ENCODE assay signal across 2 cellular contexts in genomic region chr1:234503193-234504050, GRCh38.
TF ChIP-seq lines count a peak whose summit lies in the region.

No MANE protein-coding gene starts in this region.

TF ChIP-seq in A549, 52 proteins besides CTCF, POLR2A, EP300 and RAD21 (continued from another document):
- TF ChIP-seq HMGXB4 (CRISPR knock-in tag; IDR thresholded peaks at IDR 0.05; ENCODE audit: borderline replicate concordance) (no peak), USF2 (IDR thresholded peaks at IDR 0.05) (no peak), FOXS1 (CRISPR knock-in tag; IDR thresholded peaks at IDR 0.05) (no peak), HDAC2 (IDR thresholded peaks at IDR 0.05) (no peak), FOSB (CRISPR knock-in tag; IDR thresholded peaks at IDR 0.05) (no peak), EHF (CRISPR knock-in tag; IDR thresholded peaks at IDR 0.05) (no peak), ESRRA (IDR thresholded peaks at IDR 0.05; ENCODE audit: borderline replicate concordance, low read length) (no peak), MAZ (IDR thresholded peaks at IDR 0.05; ENCODE audit: borderline replicate concordance, low read depth, low read length) (no peak), MYC (IDR thresholded peaks at IDR 0.05; ENCODE audit: borderline replicate concordance, low read length) (no peak), HOXB5 (CRISPR knock-in tag; IDR thresholded peaks at IDR 0.05) (no peak)
- TF ChIP-seq, protein P1, sequence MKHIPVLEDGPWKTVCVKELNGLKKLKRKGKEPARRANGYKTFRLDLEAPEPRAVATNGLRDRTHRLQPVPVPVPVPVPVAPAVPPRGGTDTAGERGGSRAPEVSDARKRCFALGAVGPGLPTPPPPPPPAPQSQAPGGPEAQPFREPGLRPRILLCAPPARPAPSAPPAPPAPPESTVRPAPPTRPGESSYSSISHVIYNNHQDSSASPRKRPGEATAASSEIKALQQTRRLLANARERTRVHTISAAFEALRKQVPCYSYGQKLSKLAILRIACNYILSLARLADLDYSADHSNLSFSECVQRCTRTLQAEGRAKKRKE (CRISPR knock-in tag; IDR thresholded peaks at IDR 0.05; ENCODE audit: low read depth), result no peak

TF ChIP-seq in HEK293, 187 proteins besides CTCF, POLR2A, EP300 and RAD21 (continued from another document):
- 0 out of 2 replicates have a peak, but pooled peaks have one; percentile 16 for TF ChIP-seq ZFHX2 (tag by site-specific recombination; conservative IDR thresholded peaks at IDR 0.05)
- TF ChIP-seq ZNF140 (tag by site-specific recombination; IDR thresholded peaks at IDR 0.05), result no peak
- no peak for TF ChIP-seq ZBTB49 (tag by site-specific recombination; IDR thresholded peaks at IDR 0.05; ENCODE audit: low read depth)
- TF ChIP-seq PRDM1 (tag by site-specific recombination; IDR thresholded peaks at IDR 0.05), result peak; percentile 35; the same call in 1 of the 2 replicates
- TF ChIP-seq, protein P2, sequence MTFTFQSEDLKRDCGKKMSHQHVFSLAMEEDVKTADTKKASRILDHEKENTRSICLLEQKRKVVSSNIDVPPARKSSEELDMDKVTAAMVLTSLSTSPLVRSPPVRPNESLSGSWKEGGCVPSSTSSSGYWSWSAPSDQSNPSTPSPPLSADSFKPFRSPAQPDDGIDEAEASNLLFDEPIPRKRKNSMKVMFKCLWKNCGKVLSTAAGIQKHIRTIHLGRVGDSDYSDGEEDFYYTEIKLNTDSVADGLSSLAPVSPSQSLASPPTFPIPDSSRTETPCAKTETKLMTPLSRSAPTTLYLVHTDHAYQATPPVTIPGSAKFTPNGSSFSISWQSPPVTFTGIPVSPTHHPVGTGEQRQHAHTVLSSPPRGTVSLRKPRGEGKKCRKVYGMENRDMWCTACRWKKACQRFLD (tag by site-specific recombination; IDR thresholded peaks at IDR 0.05), result no peak
- 0 out of 2 replicates have a peak, but pooled peaks have one; percentile 16 for TF ChIP-seq YY2 (tag by site-specific recombination; IDR thresholded peaks at IDR 0.05)
- TF ChIP-seq ZNF664 (tag by site-specific recombination; IDR thresholded peaks at IDR 0.05), result 0 out of 2 replicates have a peak, but pooled peaks have one; percentile 7
- no peak for TF ChIP-seq ZSCAN16 (tag by site-specific recombination; IDR thresholded peaks at IDR 0.05)
- TF ChIP-seq, protein P3, sequence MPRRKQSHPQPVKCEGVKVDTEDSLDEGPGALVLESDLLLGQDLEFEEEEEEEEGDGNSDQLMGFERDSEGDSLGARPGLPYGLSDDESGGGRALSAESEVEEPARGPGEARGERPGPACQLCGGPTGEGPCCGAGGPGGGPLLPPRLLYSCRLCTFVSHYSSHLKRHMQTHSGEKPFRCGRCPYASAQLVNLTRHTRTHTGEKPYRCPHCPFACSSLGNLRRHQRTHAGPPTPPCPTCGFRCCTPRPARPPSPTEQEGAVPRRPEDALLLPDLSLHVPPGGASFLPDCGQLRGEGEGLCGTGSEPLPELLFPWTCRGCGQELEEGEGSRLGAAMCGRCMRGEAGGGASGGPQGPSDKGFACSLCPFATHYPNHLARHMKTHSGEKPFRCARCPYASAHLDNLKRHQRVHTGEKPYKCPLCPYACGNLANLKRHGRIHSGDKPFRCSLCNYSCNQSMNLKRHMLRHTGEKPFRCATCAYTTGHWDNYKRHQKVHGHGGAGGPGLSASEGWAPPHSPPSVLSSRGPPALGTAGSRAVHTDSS (tag by site-specific recombination; IDR thresholded peaks at IDR 0.05), result no peak
- no peak for TF ChIP-seq ZNF792 (tag by site-specific recombination; IDR thresholded peaks at IDR 0.05)
- no peak for TF ChIP-seq FEZF1 (tag by site-specific recombination; IDR thresholded peaks at IDR 0.05)
- TF ChIP-seq MEIS1 (CRISPR knock-in tag; IDR thresholded peaks at IDR 0.05; ENCODE audit: borderline replicate concordance), result no peak
- TF ChIP-seq ZNF10 (tag by site-specific recombination; IDR thresholded peaks at IDR 0.05), result no peak
- no peak for TF ChIP-seq ZNF24 (tag by site-specific recombination; IDR thresholded peaks at IDR 0.05)
- TF ChIP-seq, protein P4, sequence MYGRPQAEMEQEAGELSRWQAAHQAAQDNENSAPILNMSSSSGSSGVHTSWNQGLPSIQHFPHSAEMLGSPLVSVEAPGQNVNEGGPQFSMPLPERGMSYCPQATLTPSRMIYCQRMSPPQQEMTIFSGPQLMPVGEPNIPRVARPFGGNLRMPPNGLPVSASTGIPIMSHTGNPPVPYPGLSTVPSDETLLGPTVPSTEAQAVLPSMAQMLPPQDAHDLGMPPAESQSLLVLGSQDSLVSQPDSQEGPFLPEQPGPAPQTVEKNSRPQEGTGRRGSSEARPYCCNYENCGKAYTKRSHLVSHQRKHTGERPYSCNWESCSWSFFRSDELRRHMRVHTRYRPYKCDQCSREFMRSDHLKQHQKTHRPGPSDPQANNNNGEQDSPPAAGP (tag by site-specific recombination; IDR thresholded peaks at IDR 0.05), result no peak
- TF ChIP-seq PRDM4 (tag by site-specific recombination; IDR thresholded peaks at IDR 0.05), result no peak
- TF ChIP-seq ZNF174 (tag by site-specific recombination; IDR thresholded peaks at IDR 0.05), result no peak
- TF ChIP-seq ZBTB21 (tag by site-specific recombination; IDR thresholded peaks at IDR 0.05), result no peak
- TF ChIP-seq ZFP3 (tag by site-specific recombination; IDR thresholded peaks at IDR 0.05; ENCODE audit: low read depth), result no peak
- TF ChIP-seq, protein P5, sequence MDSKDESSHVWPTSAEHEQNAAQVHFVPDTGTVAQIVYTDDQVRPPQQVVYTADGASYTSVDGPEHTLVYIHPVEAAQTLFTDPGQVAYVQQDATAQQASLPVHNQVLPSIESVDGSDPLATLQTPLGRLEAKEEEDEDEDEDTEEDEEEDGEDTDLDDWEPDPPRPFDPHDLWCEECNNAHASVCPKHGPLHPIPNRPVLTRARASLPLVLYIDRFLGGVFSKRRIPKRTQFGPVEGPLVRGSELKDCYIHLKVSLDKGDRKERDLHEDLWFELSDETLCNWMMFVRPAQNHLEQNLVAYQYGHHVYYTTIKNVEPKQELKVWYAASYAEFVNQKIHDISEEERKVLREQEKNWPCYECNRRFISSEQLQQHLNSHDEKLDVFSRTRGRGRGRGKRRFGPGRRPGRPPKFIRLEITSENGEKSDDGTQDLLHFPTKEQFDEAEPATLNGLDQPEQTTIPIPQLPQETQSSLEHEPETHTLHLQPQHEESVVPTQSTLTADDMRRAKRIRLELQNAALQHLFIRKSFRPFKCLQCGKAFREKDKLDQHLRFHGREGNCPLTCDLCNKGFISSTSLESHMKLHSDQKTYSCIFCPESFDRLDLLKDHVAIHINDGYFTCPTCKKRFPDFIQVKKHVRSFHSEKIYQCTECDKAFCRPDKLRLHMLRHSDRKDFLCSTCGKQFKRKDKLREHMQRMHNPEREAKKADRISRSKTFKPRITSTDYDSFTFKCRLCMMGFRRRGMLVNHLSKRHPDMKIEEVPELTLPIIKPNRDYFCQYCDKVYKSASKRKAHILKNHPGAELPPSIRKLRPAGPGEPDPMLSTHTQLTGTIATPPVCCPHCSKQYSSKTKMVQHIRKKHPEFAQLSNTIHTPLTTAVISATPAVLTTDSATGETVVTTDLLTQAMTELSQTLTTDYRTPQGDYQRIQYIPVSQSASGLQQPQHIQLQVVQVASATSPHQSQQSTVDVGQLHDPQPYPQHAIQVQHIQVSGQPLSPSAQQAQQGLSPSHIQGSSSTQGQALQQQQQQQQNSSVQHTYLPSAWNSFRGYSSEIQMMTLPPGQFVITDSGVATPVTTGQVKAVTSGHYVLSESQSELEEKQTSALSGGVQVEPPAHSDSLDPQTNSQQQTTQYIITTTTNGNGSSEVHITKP (tag by site-specific recombination; IDR thresholded peaks at IDR 0.05), result peak; percentile 99
- TF ChIP-seq ZXDB (tag by site-specific recombination; IDR thresholded peaks at IDR 0.05), result no peak
- no peak for TF ChIP-seq ZNF639 (tag by site-specific recombination; IDR thresholded peaks at IDR 0.05)
- TF ChIP-seq, protein P6, sequence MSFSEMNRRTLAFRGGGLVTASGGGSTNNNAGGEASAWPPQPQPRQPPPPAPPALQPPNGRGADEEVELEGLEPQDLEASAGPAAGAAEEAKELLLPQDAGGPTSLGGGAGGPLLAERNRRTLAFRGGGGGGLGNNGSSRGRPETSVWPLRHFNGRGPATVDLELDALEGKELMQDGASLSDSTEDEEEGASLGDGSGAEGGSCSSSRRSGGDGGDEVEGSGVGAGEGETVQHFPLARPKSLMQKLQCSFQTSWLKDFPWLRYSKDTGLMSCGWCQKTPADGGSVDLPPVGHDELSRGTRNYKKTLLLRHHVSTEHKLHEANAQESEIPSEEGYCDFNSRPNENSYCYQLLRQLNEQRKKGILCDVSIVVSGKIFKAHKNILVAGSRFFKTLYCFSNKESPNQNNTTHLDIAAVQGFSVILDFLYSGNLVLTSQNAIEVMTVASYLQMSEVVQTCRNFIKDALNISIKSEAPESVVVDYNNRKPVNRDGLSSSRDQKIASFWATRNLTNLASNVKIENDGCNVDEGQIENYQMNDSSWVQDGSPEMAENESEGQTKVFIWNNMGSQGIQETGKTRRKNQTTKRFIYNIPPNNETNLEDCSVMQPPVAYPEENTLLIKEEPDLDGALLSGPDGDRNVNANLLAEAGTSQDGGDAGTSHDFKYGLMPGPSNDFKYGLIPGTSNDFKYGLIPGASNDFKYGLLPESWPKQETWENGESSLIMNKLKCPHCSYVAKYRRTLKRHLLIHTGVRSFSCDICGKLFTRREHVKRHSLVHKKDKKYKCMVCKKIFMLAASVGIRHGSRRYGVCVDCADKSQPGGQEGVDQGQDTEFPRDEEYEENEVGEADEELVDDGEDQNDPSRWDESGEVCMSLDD (tag by site-specific recombination; IDR thresholded peaks at IDR 0.05), result no peak
- no peak for TF ChIP-seq GLIS1 (tag by site-specific recombination; IDR thresholded peaks at IDR 0.05)
- TF ChIP-seq ZNF707 (tag by site-specific recombination; IDR thresholded peaks at IDR 0.05), result no peak
- no peak for TF ChIP-seq SP7 (tag by site-specific recombination; IDR thresholded peaks at IDR 0.05)
- no peak for TF ChIP-seq ZNF629 (tag by site-specific recombination; IDR thresholded peaks at IDR 0.05)
- TF ChIP-seq OVOL3 (tag by site-specific recombination; IDR thresholded peaks at IDR 0.05), result no peak
- no peak for TF ChIP-seq ZNF354C (tag by site-specific recombination; IDR thresholded peaks at IDR 0.05; ENCODE audit: borderline replicate concordance, low read depth)
- no peak for TF ChIP-seq ZNF600 (tag by site-specific recombination; IDR thresholded peaks at IDR 0.05)
- no peak for TF ChIP-seq ZNF19 (tag by site-specific recombination; IDR thresholded peaks at IDR 0.05; ENCODE audit: low read depth)
- no peak for TF ChIP-seq ZNF132 (tag by site-specific recombination; IDR thresholded peaks at IDR 0.05; ENCODE audit: borderline replicate concordance)
- no peak for TF ChIP-seq ZNF645 (tag by site-specific recombination; IDR thresholded peaks at IDR 0.05)
- TF ChIP-seq ZFP37 (tag by site-specific recombination; IDR thresholded peaks at IDR 0.05), result no peak
